13 cellular contexts compared by ENCODE assay signal in the genomic region with DNA sequence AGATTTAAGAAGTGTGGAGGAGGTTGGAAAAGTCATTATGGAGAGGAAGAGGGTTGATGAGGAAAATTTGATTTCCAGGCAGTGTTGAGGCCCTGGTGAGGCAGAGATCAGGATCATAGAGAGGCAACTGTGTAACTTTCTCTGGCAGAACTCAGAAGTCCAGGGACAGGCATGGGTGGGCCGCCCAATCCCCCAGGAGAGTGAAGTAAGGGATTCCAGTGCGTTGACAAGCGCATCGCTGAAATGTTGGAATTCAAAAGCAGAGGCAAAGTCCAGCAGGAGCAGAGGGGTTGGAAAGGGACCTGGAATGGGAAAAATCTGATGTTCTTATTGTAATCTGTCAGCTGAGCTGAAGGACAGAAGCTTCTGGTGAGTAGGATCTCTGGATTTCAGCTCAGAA.
DNase-seq lines count a peak whose midpoint lies in the region; ATAC-seq and TF ChIP-seq lines count a peak whose summit lies in the region.
"Had no signal": no experiment of that assay in that cellular context is flagged by ENCODE, and none has a peak within 500 bp of the region (broad histone marks: within the 10 kb centered on the region; RNA-seq: fewer than 3 reads in every experiment).

No MANE protein-coding gene starts in this region.

- ATAC-seq in natural killer cell treated with Interleukin-12 subunit alpha and Interleukin-12 subunit beta and Interleukin-15 and Interleukin-18, amount 100 ng/mL, for 72 hours, result no peak
- ATAC-seq: Panc1 had no signal

- peaks cover 27 to 37% of the 10 kb centered on the region in 2 donors for H3K36me3 Mint-ChIP-seq in CD14-positive monocyte
- peaks cover 17 to 60% (median 24%) of the 10 kb centered on the region in 3 donors for H3K36me3 Mint-ChIP-seq in CD8-positive, alpha-beta memory T cell
- peaks cover 19% of the 10 kb centered on the region for H3K36me3 Mint-ChIP-seq in natural killer cell treated with Interleukin-12 subunit alpha and Interleukin-12 subunit beta and Interleukin-15 and Interleukin-18, amount 100 ng/mL, for 72 hours

- TF ChIP-seq CTCF in CD14-positive monocyte (IDR thresholded peaks at IDR 0.05), result no peak

- H3K27ac Mint-ChIP-seq in CD14-positive monocyte, result peak overlapping the region; percentile 20 to 92 (median 76)
- peak overlapping the region; percentile 51 to 99 (median 92) for H3K27ac Mint-ChIP-seq in CD8-positive, alpha-beta memory T cell
- peak overlapping the region; percentile 96 to 99 for H3K27ac Mint-ChIP-seq in natural killer cell treated with Interleukin-12 subunit alpha and Interleukin-12 subunit beta and Interleukin-15 and Interleukin-18, amount 100 ng/mL, for 72 hours

- H3K4me3 ChIP-seq in CD8-positive, alpha-beta memory T cell (ENCODE audit: low read length), result no peak overlapping the region
- H3K4me3 ChIP-seq: coronary artery, ovary had no signal

- no peak overlapping the region for H3K4me3 Mint-ChIP-seq in CD14-positive monocyte
- H3K4me3 Mint-ChIP-seq in CD8-positive, alpha-beta memory T cell, result peak overlapping the region; percentile 6 to 79 (median 56)
- peak overlapping the region; percentile 42 for H3K4me3 Mint-ChIP-seq in natural killer cell treated with Interleukin-12 subunit alpha and Interleukin-12 subunit beta and Interleukin-15 and Interleukin-18, amount 100 ng/mL, for 72 hours

- intact Hi-C loops in CD14-positive monocyte (cut with micrococcal nuclease), result no loop called here

- H3K9me3 ChIP-seq in CD8-positive, alpha-beta memory T cell (ENCODE audit: low read length), result no peaks in the 10 kb centered on the region
- H3K9me3 ChIP-seq: ovary had no signal

- H3K36me3 ChIP-seq in CD8-positive, alpha-beta memory T cell (ENCODE audit: insufficient read depth, low read length), result peaks cover 4% of the 10 kb centered on the region
- H3K36me3 ChIP-seq: ovary had no signal

- CTCF ChIA-PET in CD8-positive, alpha-beta memory T cell (lab: Charles Lee), result interaction anchor here (1.2 to 1.3 kb wide), 2 partner anchors 18 to 22 kb away, joined by 3 to 4 read pairs; no protein-coding TSS in a partner anchor

- peaks cover 77% of the 10 kb centered on the region for H3K4me1 Mint-ChIP-seq in CD14-positive monocyte
- peaks cover 82 to 100% (median 98%) of the 10 kb centered on the region in 3 donors for H3K4me1 Mint-ChIP-seq in CD8-positive, alpha-beta memory T cell
- H3K4me1 Mint-ChIP-seq in natural killer cell treated with Interleukin-12 subunit alpha and Interleukin-12 subunit beta and Interleukin-15 and Interleukin-18, amount 100 ng/mL, for 72 hours (ENCODE audit: low read depth in 2 of 2), result peaks cover 84 to 93% of the 10 kb centered on the region in 2 donors

- no peak overlapping the region for H3K27ac ChIP-seq in CD8-positive, alpha-beta memory T cell (ENCODE audit: low read depth, low read length)
- H3K27ac ChIP-seq in caudate nucleus (ENCODE audit: low read depth, low read length), result peak overlapping the region; percentile 98
- H3K27ac ChIP-seq: coronary artery, ovary had no signal

- DNase-seq in CD14-positive monocyte (ENCODE audit: low spot score) (no peak), caudate nucleus (lab: John Stamatoyannopoulos, UW) (no peak), NCI-H2196 treated with DMSO at 0.1 percent for 48 hours (lab: John Stamatoyannopoulos, UW; ENCODE audit: unreplicated experiment) (no peak), hepatic stellate cell (ENCODE audit: low spot score) (no peak), nucleus accumbens (lab: John Stamatoyannopoulos, UW) (no peak)
- no peak for DNase-seq in CD8-positive, alpha-beta memory T cell
- no peak for DNase-seq in natural killer cell treated with Interleukin-12 subunit alpha and Interleukin-12 subunit beta and Interleukin-15 and Interleukin-18, amount 100 ng/mL, for 72 hours (ENCODE audit: low spot score)
- DNase-seq: DMS79 treated with DMSO at 0.1 percent for 48 hours, erythroblast, NCI-H774, ovary had no signal

- POLR2A ChIA-PET in CD8-positive, alpha-beta memory T cell (lab: Charles Lee), result no interaction called here

- H3K4me1 ChIP-seq in CD8-positive, alpha-beta memory T cell (ENCODE audit: insufficient read depth, low read length), result peaks cover 80% of the 10 kb centered on the region

- H3K9me3 Mint-ChIP-seq in CD14-positive monocyte, result peaks cover 0 to 2% (median 0%) of the 10 kb centered on the region in 7 donors
- no peaks in the 10 kb centered on the region for H3K9me3 Mint-ChIP-seq in CD8-positive, alpha-beta memory T cell
- H3K9me3 Mint-ChIP-seq in natural killer cell treated with Interleukin-12 subunit alpha and Interleukin-12 subunit beta and Interleukin-15 and Interleukin-18, amount 100 ng/mL, for 72 hours, result peaks cover 4% of the 10 kb centered on the region

- H3K27me3 ChIP-seq in CD8-positive, alpha-beta memory T cell (ENCODE audit: insufficient read depth, low read length, poor library complexity, severe bottlenecking), result no peaks in the 10 kb centered on the region
- H3K27me3 ChIP-seq: ovary had no signal

- H3K27me3 Mint-ChIP-seq in CD14-positive monocyte (ENCODE audit: low read depth in 3 of 3), result peaks cover 0 to 1% (median 0%) of the 10 kb centered on the region in 3 donors
- no peaks in the 10 kb centered on the region for H3K27me3 Mint-ChIP-seq in CD8-positive, alpha-beta memory T cell
- H3K27me3 Mint-ChIP-seq in natural killer cell treated with Interleukin-12 subunit alpha and Interleukin-12 subunit beta and Interleukin-15 and Interleukin-18, amount 100 ng/mL, for 72 hours, result no peaks in the 10 kb centered on the region

Comparison
In these comparisons a context has a peak if more than half of its experiments do, and no peak if none do; other contexts are left out.
1. H3K4me3 Mint-ChIP-seq: peak in CD8-positive, alpha-beta memory T cell (7 of 7) and natural killer cell treated with Interleukin-12 subunit alpha and Interleukin-12 subunit beta and Interleukin-15 and Interleukin-18, amount 100 ng/mL, for 72 hours (single experiment); none in CD14-positive monocyte (0 of 2).
2. Peak in every context shown above with its lines, with median percentiles within 50 percentile points of each other: H3K27ac Mint-ChIP-seq.